In genomic region chr1:33010946-33011731, GRCh38 we compare ENCODE assay signal across 9 cellular contexts. TPM values are rescaled to one million over a fixed set of nuclear protein-coding genes. Genes with fewer than 3 reads are reported as not detected.
A peak's percentile ranks its signal among the peaks of the same experiment; 100 is the strongest.
DNase-seq lines count a peak whose midpoint lies in the region; ATAC-seq, FAIRE-seq and TF ChIP-seq lines count a peak whose summit lies in the region.
"Had no signal": no experiment of that assay in that cellular context is flagged by ENCODE, and none has a peak within 500 bp of the region (broad histone marks: within the 10 kb centered on the region; RNA-seq: fewer than 3 reads in every experiment).

No MANE protein-coding gene starts in this region.

- H3K27me3 ChIP-seq in astrocyte (ENCODE audit: insufficient read depth, low read length) (no peaks in the 10 kb centered on the region), right atrium auricular region (no peaks in the 10 kb centered on the region)

- H3K9me3 ChIP-seq in astrocyte (ENCODE audit: insufficient read depth, low read depth, low read length), result no peaks in the 10 kb centered on the region
- no peaks in the 10 kb centered on the region for H3K9me3 ChIP-seq in right atrium auricular region

- H3K4me1 ChIP-seq in astrocyte (ENCODE audit: insufficient read depth, low read length) (peaks cover 21% of the 10 kb centered on the region), right atrium auricular region (peaks cover 0 to 60% of the 10 kb centered on the region in 2 donors)

- H3K9ac ChIP-seq in astrocyte (ENCODE audit: low read length), result peak overlapping the region; percentile 4

- H3K36me3 Mint-ChIP-seq in astrocyte (ENCODE audit: low read depth, unreplicated experiment), result peaks cover 25% of the 10 kb centered on the region

- H4K20me1 ChIP-seq in astrocyte (ENCODE audit: insufficient read depth, low read length), result peaks cover 3% of the 10 kb centered on the region

- TF ChIP-seq CTCF in astrocyte (IDR thresholded peaks at IDR 0.05; ENCODE audit: insufficient read depth, low read depth, low read length) (no peak), right atrium auricular region (IDR thresholded peaks at IDR 0.05) (no peak)

- intact Hi-C loops in sciatic nerve (cut with DNase I), result no loop called here

- no peak for FAIRE-seq in astrocyte (lab: Jason Lieb, UNC)

- no peak overlapping the region for H3K4me3 Mint-ChIP-seq in astrocyte (ENCODE audit: unreplicated experiment)

- peak; percentile 85 for ATAC-seq in sciatic nerve
- no peak for ATAC-seq in GM21619 (IDR thresholded peaks at IDR 0.05; ENCODE audit: unreplicated experiment)
- no peak for ATAC-seq in HG02840 (IDR thresholded peaks at IDR 0.05; ENCODE audit: low FRiP score, unreplicated experiment)

- H2AFZ ChIP-seq in astrocyte (ENCODE audit: low read depth, low read length), result no peak overlapping the region

- no peak overlapping the region for H3K4me3 ChIP-seq in astrocyte (ENCODE audit: insufficient read depth, low read depth, low read length)
- no peak overlapping the region for H3K4me3 ChIP-seq in right atrium auricular region

- H3K4me2 ChIP-seq in astrocyte (ENCODE audit: low read length), result no peak overlapping the region

- H3K27me3 Mint-ChIP-seq in astrocyte (ENCODE audit: low read depth, unreplicated experiment), result no peaks in the 10 kb centered on the region

- H3K27ac ChIP-seq in astrocyte (ENCODE audit: low read depth, low read length) (peak overlapping the region; percentile 4), right atrium auricular region (peak overlapping the region; percentile 78 to 82)

- peaks cover 30% of the 10 kb centered on the region for H3K4me1 Mint-ChIP-seq in astrocyte (ENCODE audit: low read depth, unreplicated experiment)

- DNase-seq in EL (peak; percentile 33), astrocyte (ENCODE audit: low read depth) (peak; percentile 71), right atrium auricular region (ENCODE audit: low spot score) (peak; percentile 69), sciatic nerve (ENCODE audit: low spot score) (no peak), LoVo (ENCODE audit: low spot score) (no peak), AML-193 (lab: John Stamatoyannopoulos, UW) (no peak)
- DNase-seq: KBM-7 had no signal

- H3K9me3 Mint-ChIP-seq in astrocyte (ENCODE audit: unreplicated experiment), result peaks cover 2% of the 10 kb centered on the region

- H3K27ac Mint-ChIP-seq in astrocyte (ENCODE audit: unreplicated experiment), result peak overlapping the region; percentile 43

- no peaks in the 10 kb centered on the region for H3K79me2 ChIP-seq in astrocyte (ENCODE audit: insufficient read depth, low read length)

- peaks cover 23% of the 10 kb centered on the region for H3K36me3 ChIP-seq in astrocyte (ENCODE audit: insufficient read depth, low read length)
- H3K36me3 ChIP-seq in right atrium auricular region, result peaks cover 35% of the 10 kb centered on the region

RNA-seq across cellular contexts. Expression of gene AK2, which starts 25.5 kb away (rescaled TPM):
- total RNA-seq in astrocyte (126 and 138 TPM in 2 replicates), right atrium auricular region (100 to 1,000 TPM; 120 to 162 TPM), sciatic nerve (111 TPM)

RNA-seq across cellular contexts. Expression of gene RNF19B, which starts 46.5 kb away (rescaled TPM):
- 25.8 and 29.7 TPM in 2 replicates for total RNA-seq in astrocyte
- 10 to 100 TPM; 10.2 to 10.3 TPM for total RNA-seq in right atrium auricular region
- 33.3 TPM for total RNA-seq in sciatic nerve

Comparison
In these comparisons a context has a peak if more than half of its experiments do, and no peak if none do; other contexts are left out.
1. DNase-seq: peak in EL (single experiment), astrocyte (single experiment) and right atrium auricular region (single experiment); none in sciatic nerve (single experiment), LoVo (single experiment) and AML-193 (0 of 2).